In the genomic region with DNA sequence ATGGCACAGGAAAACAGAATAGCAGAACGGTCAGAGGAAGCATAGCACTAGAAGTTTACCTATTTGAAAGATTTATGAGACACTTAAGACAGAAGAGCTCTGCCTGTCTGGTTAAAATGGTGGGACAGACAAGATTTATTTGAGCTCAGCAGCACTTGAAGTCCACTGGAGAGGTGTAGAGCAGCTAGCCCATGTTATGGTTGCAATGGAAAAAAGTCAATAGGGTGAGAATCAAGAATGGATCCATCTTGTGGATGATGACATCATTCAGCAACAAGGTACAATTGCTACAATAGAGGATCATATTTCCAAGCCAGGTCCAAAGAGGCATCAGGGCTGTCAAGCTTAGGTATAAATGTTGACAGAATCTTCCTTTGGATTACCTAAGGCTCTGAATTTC, we compare ENCODE assay signal across 23 cellular contexts.
"Had no signal": no experiment of that assay in that cellular context is flagged by ENCODE, and none has a peak within 500 bp of the region (broad histone marks: within the 10 kb centered on the region; RNA-seq: fewer than 3 reads in every experiment).

No MANE protein-coding gene starts in this region.

- H3K9me3 Mint-ChIP-seq: activated CD4-positive, alpha-beta T cell treated with anti-CD3 and anti-CD28 coated beads, Interleukin-2, amount 10 ng/mL, durations not matched to agents 7 days and 5 days; activated naive CD4-positive, alpha-beta T cell treated with anti-CD3 and anti-CD28 coated beads, Interleukin-2, amount 10 ng/mL, durations not matched to agents 7 days and 5 days; activated naive CD8-positive, alpha-beta T cell treated with anti-CD3 and anti-CD28 coated beads, Interleukin-2, amount 50 U/mL, for 24 hours; activated T-cell treated with anti-CD3 and anti-CD28 coated beads, Interleukin-2, amount 50 U/mL, for 4 hours; immature natural killer cell; nephron progenitor cell; stimulated activated effector memory CD8-positive, alpha-beta T cell treated with anti-CD3 and anti-CD28 coated beads, Interleukin-12 subunit alpha, Interleukin-12 subunit beta, amount 100 ng/mL, for 72 hours; type B pancreatic cell had no signal

- DNase-seq: activated CD4-positive, alpha-beta T cell treated with anti-CD3 and anti-CD28 coated beads, Interleukin-2, amount 10 ng/mL, durations not matched to agents 7 days and 5 days; activated CD4-positive, CD25-positive, alpha-beta regulatory T cell; activated CD8-positive, alpha-beta T cell treated with anti-CD3 and anti-CD28 coated beads, Interleukin-2, amount 10 ng/mL, durations not matched to agents 7 days and 5 days; activated naive CD4-positive, alpha-beta T cell treated with anti-CD3 and anti-CD28 coated beads, Interleukin-2, amount 10 ng/mL, durations not matched to agents 7 days and 5 days; activated naive CD8-positive, alpha-beta T cell treated with anti-CD3 and anti-CD28 coated beads, Interleukin-2, amount 50 U/mL, for 24 hours; activated T-cell treated with anti-CD3 and anti-CD28 coated beads, Interleukin-2, amount 50 U/mL, for 4 hours; aorta; brain microvascular endothelial cell; cortex of kidney; effector CD4-positive, alpha-beta T cell; heart left ventricle; immature natural killer cell; kidney glomerular epithelial cell; left ventricle myocardium inferior; nephron progenitor cell; nucleus accumbens; sigmoid colon; stimulated activated CD4-positive, alpha-beta T cell treated with anti-CD3 and anti-CD28 coated beads, Interleukin-4, amount 100 ng/mL, for 24 hours; testis had no signal

- H3K27ac Mint-ChIP-seq: activated CD8-positive, alpha-beta T cell treated with anti-CD3 and anti-CD28 coated beads, Interleukin-2, amount 10 ng/mL, durations not matched to agents 7 days and 5 days; activated naive CD4-positive, alpha-beta T cell treated with anti-CD3 and anti-CD28 coated beads, Interleukin-2, amount 10 ng/mL, durations not matched to agents 7 days and 5 days; activated naive CD8-positive, alpha-beta T cell treated with anti-CD3 and anti-CD28 coated beads, Interleukin-2, amount 50 U/mL, for 24 hours; immature natural killer cell; stimulated activated effector memory CD8-positive, alpha-beta T cell treated with anti-CD3 and anti-CD28 coated beads, Interleukin-12 subunit alpha, Interleukin-12 subunit beta, amount 100 ng/mL, for 72 hours; type B pancreatic cell had no signal

- H3K9me3 ChIP-seq: esophagus muscularis mucosa, gastroesophageal sphincter, heart left ventricle, left ventricle myocardium inferior, sigmoid colon, testis had no signal

- ATAC-seq: activated CD8-positive, alpha-beta T cell treated with anti-CD3 and anti-CD28 coated beads, Interleukin-2, amount 10 ng/mL, durations not matched to agents 7 days and 5 days; activated naive CD8-positive, alpha-beta T cell treated with anti-CD3 and anti-CD28 coated beads, Interleukin-2, amount 50 U/mL, for 24 hours; activated T-cell treated with anti-CD3 and anti-CD28 coated beads, Interleukin-2, amount 50 U/mL, for 4 hours; gastroesophageal sphincter; heart left ventricle; stimulated activated effector memory CD8-positive, alpha-beta T cell treated with anti-CD3 and anti-CD28 coated beads, Interleukin-12 subunit alpha, Interleukin-12 subunit beta, amount 100 ng/mL, for 72 hours had no signal

- H3K27me3 Mint-ChIP-seq: activated CD4-positive, alpha-beta T cell treated with anti-CD3 and anti-CD28 coated beads, Interleukin-2, amount 10 ng/mL, durations not matched to agents 7 days and 5 days; activated naive CD4-positive, alpha-beta T cell treated with anti-CD3 and anti-CD28 coated beads, Interleukin-2, amount 10 ng/mL, durations not matched to agents 7 days and 5 days; activated naive CD8-positive, alpha-beta T cell treated with anti-CD3 and anti-CD28 coated beads, Interleukin-2, amount 50 U/mL, for 24 hours; type B pancreatic cell had no signal

- H3K36me3 Mint-ChIP-seq: stimulated activated effector memory CD8-positive, alpha-beta T cell treated with anti-CD3 and anti-CD28 coated beads, Interleukin-12 subunit alpha, Interleukin-12 subunit beta, amount 100 ng/mL, for 72 hours; type B pancreatic cell had no signal

- H3K4me3 Mint-ChIP-seq: activated CD4-positive, alpha-beta T cell treated with anti-CD3 and anti-CD28 coated beads, Interleukin-2, amount 10 ng/mL, durations not matched to agents 7 days and 5 days; activated CD8-positive, alpha-beta T cell treated with anti-CD3 and anti-CD28 coated beads, Interleukin-2, amount 10 ng/mL, durations not matched to agents 7 days and 5 days; activated naive CD4-positive, alpha-beta T cell treated with anti-CD3 and anti-CD28 coated beads, Interleukin-2, amount 10 ng/mL, durations not matched to agents 7 days and 5 days; activated naive CD8-positive, alpha-beta T cell treated with anti-CD3 and anti-CD28 coated beads, Interleukin-2, amount 50 U/mL, for 24 hours; activated T-cell treated with anti-CD3 and anti-CD28 coated beads, Interleukin-2, amount 50 U/mL, for 4 hours; immature natural killer cell; nephron progenitor cell; stimulated activated effector memory CD8-positive, alpha-beta T cell treated with anti-CD3 and anti-CD28 coated beads, Interleukin-12 subunit alpha, Interleukin-12 subunit beta, amount 100 ng/mL, for 72 hours; type B pancreatic cell had no signal
